In genomic region chr19:7730286-7731217, GRCh38 we compare ENCODE assay signal across 25 cellular contexts. TPM values are rescaled to one million over a fixed set of nuclear protein-coding genes. Genes with fewer than 3 reads are reported as not detected.
DNase-seq lines count a peak whose midpoint lies in the region; ATAC-seq, FAIRE-seq and TF ChIP-seq lines count a peak whose summit lies in the region.
"Had no signal": no experiment of that assay in that cellular context is flagged by ENCODE, and none has a peak within 500 bp of the region (broad histone marks: within the 10 kb centered on the region; RNA-seq: fewer than 3 reads in every experiment).

No MANE protein-coding gene starts in this region.

- peak overlapping the region; percentile 96 to 98 for H3K4me2 ChIP-seq in H1 (ENCODE audit: insufficient read depth in 1 of 2, low read depth in 2 of 2, low read length in 2 of 2)

- H3K18ac ChIP-seq in H1 (ENCODE audit: extremely low read depth, low read length): no peak overlapping the region; the same call in 1 of the 2 replicates

- H3K36me3 ChIP-seq in HUES64 (ENCODE audit: insufficient read depth, low read length) (no peaks in the 10 kb centered on the region), H1 (ENCODE audit: control insufficient read depth in 2 of 4, insufficient read depth in 4 of 4, low read length in 3 of 4) (no peaks in the 10 kb centered on the region), right lobe of liver (no peaks in the 10 kb centered on the region), thoracic aorta (no peaks in the 10 kb centered on the region)
- H3K36me3 ChIP-seq: BE2C, heart left ventricle, thyroid gland had no signal

- no peak overlapping the region for H3K4ac ChIP-seq in H1 (replicated peaks; ENCODE audit: insufficient read length, low read depth, low read length)

- no peak overlapping the region for H2BK5ac ChIP-seq in H1 (ENCODE audit: low read depth, low read length)

- H2BK15ac ChIP-seq in H1 (ENCODE audit: low read length): no peak overlapping the region

- no peak for TF ChIP-seq EP300 in H1 (IDR thresholded peaks at IDR 0.05; ENCODE audit: borderline replicate concordance in 1 of 2, low read depth in 2 of 2, low read length in 2 of 2)

- no peak overlapping the region for H3K9ac ChIP-seq in HUES64 (ENCODE audit: low read depth, low read length)
- H3K9ac ChIP-seq in H1 (replicated peaks in 1 of 4; ENCODE audit: extremely low read depth in 1 of 4, low read depth in 3 of 4, low read length in 3 of 4): no peak overlapping the region

- H3K27me3 ChIP-seq in HUES64 (ENCODE audit: insufficient read depth, low read length) (peaks cover 81% of the 10 kb centered on the region), H1 (replicated peaks in 1 of 4; ENCODE audit: control insufficient read depth in 3 of 4, extremely low read depth in 1 of 4, insufficient read depth in 3 of 4, low read length in 3 of 4) (peaks cover 27 to 45% (median 44%) of the 10 kb centered on the region in 4 experiments), right lobe of liver (no peaks in the 10 kb centered on the region), thoracic aorta (replicated peaks; ENCODE audit: insufficient read depth) (no peaks in the 10 kb centered on the region)

- WGBS in HUES64: 16% methylated on average over 77 of the region's 78 CpGs
- 14% methylated on average over 23 of the region's 78 CpGs; no CpG with 5 or more reads in 1 of the 2 experiments for WGBS in H1 (ENCODE audit: extremely low coverage in 1 of 2, insufficient coverage in 1 of 2, insufficient read length in 1 of 2, insufficient replicate concordance in 2 of 2, low coverage in 1 of 2, low lambda C conversion rate in 2 of 2, missing lambda C conversion rate in 1 of 2), 2 experiments
- no CpG with 5 or more reads among the region's 78 CpGs for WGBS in right lobe of liver (ENCODE audit: insufficient coverage, low coverage, low lambda C conversion rate, missing lambda C conversion rate)

- CTCF ChIA-PET in H1 (lab: Charles Lee; ENCODE audit: partially characterized antibody): interaction anchor here (0.6 kb wide), 1 partner anchor 25 kb away, joined by 3 read pairs; no protein-coding TSS in a partner anchor

- intact Hi-C loops in right lobe of liver (cut with DNase I): no loop called here

- no peak overlapping the region for H2BK120ac ChIP-seq in H1 (replicated peaks; ENCODE audit: low read depth, low read length)

- H2BK20ac ChIP-seq in H1 (ENCODE audit: low read length): no peak overlapping the region

- H2AFZ ChIP-seq in H1 (ENCODE audit: low read length): no peak overlapping the region

- peak overlapping the region; percentile 38 for H3K4me3 ChIP-seq in HUES64 (ENCODE audit: low read length)
- peak overlapping the region; percentile 32 to 63 (median 40); a peak in 7 of 8 replicates for H3K4me3 ChIP-seq in H1 (ENCODE audit: extremely low read depth in 1 of 4, insufficient read depth in 2 of 4, low read depth in 3 of 4, low read length in 4 of 4)
- H3K4me3 ChIP-seq in right lobe of liver: peak overlapping the region; percentile 12 to 31 (median 23)
- peak overlapping the region; percentile 23 for H3K4me3 ChIP-seq in thoracic aorta
- H3K4me3 ChIP-seq: thyroid gland had no signal

- no peak for TF ChIP-seq CTCF in H1 (IDR thresholded peaks at IDR 0.05; ENCODE audit: control extremely low read depth in 1 of 3, insufficient read depth in 1 of 3, low read depth in 1 of 3, low read length in 3 of 3)
- no peak for TF ChIP-seq CTCF in right lobe of liver (IDR thresholded peaks at IDR 0.05)
- TF ChIP-seq CTCF in thoracic aorta (IDR thresholded peaks at IDR 0.05): no peak

- no peak overlapping the region for H3K56ac ChIP-seq in H1 (replicated peaks; ENCODE audit: insufficient read length, low read depth, low read length)

- H3K9me3 ChIP-seq in HUES64 (ENCODE audit: insufficient read depth, low read depth, low read length) (no peaks in the 10 kb centered on the region), H1 (ENCODE audit: insufficient read depth in 2 of 2, low read depth in 1 of 2, low read length in 1 of 2) (no peaks in the 10 kb centered on the region), right lobe of liver (no peaks in the 10 kb centered on the region), thoracic aorta (no peaks in the 10 kb centered on the region)
- H3K9me3 ChIP-seq: BE2C, heart left ventricle, thyroid gland had no signal

- H4K8ac ChIP-seq in H1 (ENCODE audit: extremely low read depth, insufficient read depth, low read length): peak overlapping the region; percentile 44

- no peak for FAIRE-seq in H1 (lab: Jason Lieb, UNC)
- FAIRE-seq: astrocyte, endometrium had no signal

- POLR2A ChIA-PET in H1 (lab: Charles Lee; ENCODE audit: partially characterized antibody): interaction anchor here (1.4 kb wide), 1 partner anchor 42 kb away, joined by 4 read pairs; no protein-coding TSS in a partner anchor

- no peaks in the 10 kb centered on the region for H3K4me1 ChIP-seq in HUES64 (ENCODE audit: insufficient read depth, low read length)
- H3K4me1 ChIP-seq in H1 (replicated peaks in 1 of 4; ENCODE audit: control insufficient read depth in 3 of 4, insufficient read depth in 4 of 4, low read length in 3 of 4): peaks cover 0 to 15% (median 9%) of the 10 kb centered on the region in 4 experiments; a peak in 6 of 7 replicates
- H3K4me1 ChIP-seq in right lobe of liver: no peaks in the 10 kb centered on the region
- H3K4me1 ChIP-seq in thoracic aorta (ENCODE audit: control insufficient read depth in 1 of 2, low read depth in 2 of 2): no peaks in the 10 kb centered on the region
- H3K4me1 ChIP-seq: BE2C, thyroid gland had no signal

- no peak overlapping the region for H3K14ac ChIP-seq in H1 (ENCODE audit: insufficient read length)

- TF ChIP-seq POLR2A in H1 (IDR thresholded peaks at IDR 0.05; ENCODE audit: control extremely low read depth in 1 of 2, low read depth in 2 of 2, low read length in 2 of 2) (no peak), right lobe of liver (IDR thresholded peaks at IDR 0.05) (no peak)

- TF ChIP-seq RAD21 in H1 (IDR thresholded peaks at IDR 0.05 in 1 of 2, conservative IDR thresholded peaks at IDR 0.05 in 1 of 2; ENCODE audit: low read depth in 2 of 2, low read length in 2 of 2): no peak

- ATAC-seq in right lobe of liver (peak in 2 of 4 donors; percentile 7), thoracic aorta (ENCODE audit: insufficient number of reproducible peaks, low FRiP score, low read depth) (no peak), HG02885 (IDR thresholded peaks at IDR 0.05; ENCODE audit: poor library complexity, unreplicated experiment) (no peak)

- H2BK12ac ChIP-seq in H1 (ENCODE audit: low read depth, low read length): no peak overlapping the region

- no peak overlapping the region for H4K5ac ChIP-seq in H1 (ENCODE audit: insufficient read length, low read depth, low read length)

- no peak overlapping the region for H3K23ac ChIP-seq in H1 (ENCODE audit: insufficient read length)

- DNase-seq in H1 (ENCODE audit: low read depth in 1 of 2, low spot score in 2 of 2): no peak
- DNase-seq in right lobe of liver: peak in 1 of 3 donors; percentile 56
- no peak for DNase-seq in thoracic aorta (ENCODE audit: low spot score)
- DNase-seq in T-helper 9 cell: no peak
- no peak for DNase-seq in stimulated activated CD4-positive, alpha-beta T cell treated with anti-CD3 and anti-CD28 coated beads, Interleukin-1b, Interleukin-23, amount 100 ng/mL, for 48 hours
- DNase-seq: activated naive CD4-positive, alpha-beta T cell treated with anti-CD3 and anti-CD28 coated beads for 36 hours; activated T-cell treated with anti-CD3 and anti-CD28 coated beads, Interleukin-2, amount 50 U/mL, for 1 hour; BE2C; EL; heart left ventricle; kidney glomerular epithelial cell; NCI-H2107; NCI-H526 treated with DMSO at 0.1 percent for 48 hours; OCI-M1; SIG-M5; stimulated activated CD4-positive, alpha-beta T cell treated with anti-CD3 and anti-CD28 coated beads, Interleukin-12 subunit alpha, Interleukin-12 subunit beta, amount 100 ng/mL, for 4 hours; thyroid gland had no signal

- H4K20me1 ChIP-seq in H1 (replicated peaks in 1 of 2; ENCODE audit: control insufficient read depth in 1 of 2, insufficient read depth in 2 of 2, low read length in 2 of 2): peaks cover 0 to 3% of the 10 kb centered on the region in 2 experiments

- H2AK5ac ChIP-seq in H1 (ENCODE audit: low read depth, low read length): no peak overlapping the region

- H4K91ac ChIP-seq in H1 (replicated peaks; ENCODE audit: insufficient read length, low read length): no peak overlapping the region

- H3K79me1 ChIP-seq in H1 (ENCODE audit: low read depth, low read length): no peaks in the 10 kb centered on the region

- peaks cover 8% of the 10 kb centered on the region; the same call in 1 of the 2 replicates for H3K23me2 ChIP-seq in H1 (ENCODE audit: low read depth, low read length)

- no peaks in the 10 kb centered on the region for H3K79me2 ChIP-seq in H1 (ENCODE audit: control insufficient read depth in 1 of 2, insufficient read depth in 2 of 2, low read length in 2 of 2)

- no peak overlapping the region for H3K27ac ChIP-seq in HUES64 (ENCODE audit: low read depth, low read length)
- H3K27ac ChIP-seq in H1 (ENCODE audit: low read depth, low read length): no peak overlapping the region
- H3K27ac ChIP-seq in right lobe of liver: no peak overlapping the region
- H3K27ac ChIP-seq in thoracic aorta: no peak overlapping the region
- H3K27ac ChIP-seq: heart left ventricle, thyroid gland had no signal

RNA-seq across cellular contexts. Expression of gene CLEC4G, which starts 1.4 kb away (rescaled TPM):
- polyA plus RNA-seq in HUES64 (2013, experiment 1 of 2): not detected
- polyA plus RNA-seq in HUES64 (2013, experiment 2 of 2): not detected
- total RNA-seq in H1 (2021; fragmentation: NEBNext Ultra II Directional; extraction: Animal tissue kit (Norgen Biotek cat#: 25700)): 0.35 and 1.0 TPM in 2 replicates
- 2.9 and 3.2 TPM in 2 replicates for polyA plus RNA-seq in H1 (2011; rRNA removed)
- 2.8 TPM for polyA plus RNA-seq in H1 (2011; cell fraction: cytosol; rRNA removed)
- 2.7 TPM for polyA plus RNA-seq in H1 (2011; cell fraction: nucleus; rRNA removed)
- polyA plus RNA-seq in H1 (2012, experiment 1 of 2): 0.69 to 1.7 TPM (median 1.1 TPM) in 4 replicates
- 1.3 TPM for polyA plus RNA-seq in H1 (2012, experiment 2 of 2)
- polyA plus RNA-seq in H1 (2013, experiment 1 of 2): 0.69 TPM
- 0.66 TPM for polyA plus RNA-seq in H1 (2013, experiment 2 of 2)
- not detected in 2 replicates for polyA minus RNA-seq in H1 (2011; rRNA and poly(A)+ RNA removed)
- polyA minus RNA-seq in H1 (2011; cell fraction: cytosol; rRNA and poly(A)+ RNA removed): not detected
- not detected for polyA minus RNA-seq in H1 (2011; cell fraction: nucleus; rRNA and poly(A)+ RNA removed)
- 10 to 100 TPM; 25.7 to 59.0 (median 38.2) TPM for total RNA-seq in right lobe of liver
- 1 to 10 TPM in 1 of 2 donors, under 1 TPM in 1; 0.49 to 6.2 TPM for total RNA-seq in thoracic aorta
- total RNA-seq: activated CD8-positive, alpha-beta T cell treated with anti-CD3 and anti-CD28 coated beads for 36 hours; activated naive CD4-positive, alpha-beta T cell treated with anti-CD3 and anti-CD28 coated beads for 36 hours; astrocyte; neural crest cell; pulmonary artery endothelial cell; T-cell had no signal

RNA-seq across cellular contexts. Expression of gene CD209, which starts 16.8 kb away (rescaled TPM):
- not detected for polyA plus RNA-seq in HUES64 (2013, experiment 1 of 2)
- polyA plus RNA-seq in HUES64 (2013, experiment 2 of 2): not detected
- 0.22 TPM in 1 of 2 replicates, not detected in the other for total RNA-seq in H1 (2021; fragmentation: NEBNext Ultra II Directional; extraction: Animal tissue kit (Norgen Biotek cat#: 25700))
- 0.03 and 0.05 TPM in 2 replicates for polyA plus RNA-seq in H1 (2011; rRNA removed)
- polyA plus RNA-seq in H1 (2011; cell fraction: cytosol; rRNA removed): 0.05 TPM
- 0.04 TPM for polyA plus RNA-seq in H1 (2011; cell fraction: nucleus; rRNA removed)
- polyA plus RNA-seq in H1 (2012, experiment 1 of 2): 0.05 to 0.16 TPM (median 0.15 TPM) in 3 of 4 replicates, not detected in the other
- not detected for polyA plus RNA-seq in H1 (2012, experiment 2 of 2)
- 0.10 TPM for polyA plus RNA-seq in H1 (2013, experiment 1 of 2)
- polyA plus RNA-seq in H1 (2013, experiment 2 of 2): 0.07 TPM
- polyA minus RNA-seq in H1 (2011; rRNA and poly(A)+ RNA removed): 0.12 TPM in 1 of 2 replicates, not detected in the other
- not detected for polyA minus RNA-seq in H1 (2011; cell fraction: cytosol; rRNA and poly(A)+ RNA removed)
- polyA minus RNA-seq in H1 (2011; cell fraction: nucleus; rRNA and poly(A)+ RNA removed): not detected
- total RNA-seq in right lobe of liver (1 to 10 TPM in 4 of 6 experiments, under 1 TPM in 2; 0.42 to 6.7 (median 2.8) TPM), thoracic aorta (10 to 100 TPM in 1 of 2 donors, 1 to 10 TPM in 1; 6.8 to 14.2 TPM)
- total RNA-seq: activated CD8-positive, alpha-beta T cell treated with anti-CD3 and anti-CD28 coated beads for 36 hours; activated naive CD4-positive, alpha-beta T cell treated with anti-CD3 and anti-CD28 coated beads for 36 hours; astrocyte; neural crest cell; pulmonary artery endothelial cell had no signal

RNA-seq across cellular contexts. Expression of gene FCER2, which starts 28.6 kb away (rescaled TPM):
- polyA plus RNA-seq in HUES64 (2013, experiment 1 of 2): not detected
- not detected for polyA plus RNA-seq in HUES64 (2013, experiment 2 of 2)
- total RNA-seq in H1 (2021; fragmentation: NEBNext Ultra II Directional; extraction: Animal tissue kit (Norgen Biotek cat#: 25700)): 0.29 TPM in 1 of 2 replicates, not detected in the other
- polyA plus RNA-seq in H1 (2011; rRNA removed): 0.67 TPM in 2 replicates
- polyA plus RNA-seq in H1 (2011; cell fraction: cytosol; rRNA removed): 0.32 TPM
- 1.2 TPM for polyA plus RNA-seq in H1 (2011; cell fraction: nucleus; rRNA removed)
- polyA plus RNA-seq in H1 (2012, experiment 1 of 2): 0.39 to 0.69 TPM (median 0.57 TPM) in 3 of 4 replicates, not detected in the other
- 0.41 TPM for polyA plus RNA-seq in H1 (2012, experiment 2 of 2)
- polyA plus RNA-seq in H1 (2013, experiment 1 of 2): 1.2 TPM
- polyA plus RNA-seq in H1 (2013, experiment 2 of 2): 1.1 TPM
- 0.12 TPM in 1 of 2 replicates, not detected in the other for polyA minus RNA-seq in H1 (2011; rRNA and poly(A)+ RNA removed)
- not detected for polyA minus RNA-seq in H1 (2011; cell fraction: cytosol; rRNA and poly(A)+ RNA removed)
- polyA minus RNA-seq in H1 (2011; cell fraction: nucleus; rRNA and poly(A)+ RNA removed): not detected
- total RNA-seq in right lobe of liver (under 1 TPM in 2 of 6 experiments, not detected in 4; 0.18 to 0.29 TPM), thoracic aorta (1 to 10 TPM; 1.4 to 1.5 TPM)
- total RNA-seq: astrocyte, neural crest cell, pulmonary artery endothelial cell, thyroid gland had no signal

RNA-seq across cellular contexts. Expression of gene CLEC4M, which starts 32.5 kb away (rescaled TPM):
- not detected for polyA plus RNA-seq in HUES64 (2013, experiment 1 of 2)
- not detected for polyA plus RNA-seq in HUES64 (2013, experiment 2 of 2)
- not detected in 2 replicates for total RNA-seq in H1 (2021; fragmentation: NEBNext Ultra II Directional; extraction: Animal tissue kit (Norgen Biotek cat#: 25700))
- not detected in 2 replicates for polyA plus RNA-seq in H1 (2011; rRNA removed)
- not detected for polyA plus RNA-seq in H1 (2011; cell fraction: cytosol; rRNA removed)
- polyA plus RNA-seq in H1 (2011; cell fraction: nucleus; rRNA removed): not detected
- polyA plus RNA-seq in H1 (2012, experiment 1 of 2): not detected in 4 replicates
- polyA plus RNA-seq in H1 (2012, experiment 2 of 2): not detected
- polyA plus RNA-seq in H1 (2013, experiment 1 of 2): not detected
- not detected for polyA plus RNA-seq in H1 (2013, experiment 2 of 2)
- 0.09 TPM in 1 of 2 replicates, not detected in the other for polyA minus RNA-seq in H1 (2011; rRNA and poly(A)+ RNA removed)
- polyA minus RNA-seq in H1 (2011; cell fraction: cytosol; rRNA and poly(A)+ RNA removed): not detected
- not detected for polyA minus RNA-seq in H1 (2011; cell fraction: nucleus; rRNA and poly(A)+ RNA removed)
- total RNA-seq in right lobe of liver (10 to 100 TPM; 12.8 to 64.8 (median 20.8) TPM), thoracic aorta (not detected)
- total RNA-seq: activated CD8-positive, alpha-beta T cell treated with anti-CD3 and anti-CD28 coated beads for 36 hours; activated naive CD4-positive, alpha-beta T cell treated with anti-CD3 and anti-CD28 coated beads for 36 hours; astrocyte; heart left ventricle; neural crest cell had no signal
- polyA plus RNA-seq: heart left ventricle had no signal

RNA-seq across cellular contexts. Expression of gene TRAPPC5, which starts 49.9 kb away (rescaled TPM):
- 37.3 TPM for polyA plus RNA-seq in HUES64 (2013, experiment 1 of 2)
- 34.3 TPM for polyA plus RNA-seq in HUES64 (2013, experiment 2 of 2)
- 99.7 and 109 TPM in 2 replicates for total RNA-seq in H1 (2021; fragmentation: NEBNext Ultra II Directional; extraction: Animal tissue kit (Norgen Biotek cat#: 25700))
- 120 TPM in 2 replicates for polyA plus RNA-seq in H1 (2011; rRNA removed)
- polyA plus RNA-seq in H1 (2011; cell fraction: cytosol; rRNA removed): 100 TPM
- polyA plus RNA-seq in H1 (2011; cell fraction: nucleus; rRNA removed): 77.3 TPM
- polyA plus RNA-seq in H1 (2012, experiment 1 of 2): 55.2 to 165 TPM (median 152 TPM) in 4 replicates
- polyA plus RNA-seq in H1 (2012, experiment 2 of 2): 95.9 TPM
- 60.6 TPM for polyA plus RNA-seq in H1 (2013, experiment 1 of 2)
- 68.5 TPM for polyA plus RNA-seq in H1 (2013, experiment 2 of 2)
- 42.8 and 56.6 TPM in 2 replicates for polyA minus RNA-seq in H1 (2011; rRNA and poly(A)+ RNA removed)
- polyA minus RNA-seq in H1 (2011; cell fraction: cytosol; rRNA and poly(A)+ RNA removed): 97.4 TPM
- 61.8 TPM for polyA minus RNA-seq in H1 (2011; cell fraction: nucleus; rRNA and poly(A)+ RNA removed)
- total RNA-seq in right lobe of liver (10 to 100 TPM; 41.7 to 66.5 (median 52.0) TPM), thoracic aorta (10 to 100 TPM; 69.8 to 70.0 TPM)
